ENCODE assay signal across 29 cellular contexts in genomic region chr18:37419866-37420265, GRCh38.
"Had no signal": no experiment of that assay in that cellular context is flagged by ENCODE, and none has a peak within 500 bp of the region (broad histone marks: within the 10 kb centered on the region; RNA-seq: fewer than 3 reads in every experiment).

No MANE protein-coding gene starts in this region.

- H3K4me3 ChIP-seq: colonic mucosa, esophagus muscularis mucosa, gastroesophageal sphincter, heart left ventricle, hepatocyte, left lung, mucosa of descending colon, right lobe of liver, smooth muscle cell, stomach, thyroid gland, vagina had no signal

- DNase-seq: colonic mucosa; effector CD8-positive, alpha-beta T cell; endodermal cell; heart left ventricle; kidney; left cardiac atrium; left lung; mesenchymal stem cell; mucosa of descending colon; natural killer cell; right lobe of liver; stimulated activated CD4-positive, alpha-beta T cell treated with anti-CD3 and anti-CD28 coated beads, Interleukin-12 subunit alpha, Interleukin-12 subunit beta, amount 100 ng/mL, for 4 hours; stimulated activated CD4-positive, alpha-beta T cell treated with anti-CD3 and anti-CD28 coated beads, Interleukin-1b, Interleukin-23, amount 100 ng/mL, for 48 hours; stimulated activated CD4-positive, alpha-beta T cell treated with anti-CD3 and anti-CD28 coated beads, Interleukin-4, amount 100 ng/mL, for 1 hour; stimulated activated CD8-positive, alpha-beta memory T cell treated with anti-CD3 and anti-CD28 coated beads, Interleukin-4, amount 100 ng/mL, for 48 hours; stimulated activated naive CD4-positive, alpha-beta T cell; stomach; thyroid gland had no signal

- H3K36me3 ChIP-seq: colonic mucosa, esophagus muscularis mucosa, gastroesophageal sphincter, heart left ventricle, left lung, neutrophil, right lobe of liver, stomach, thyroid gland, vagina had no signal

- H3K36me3 Mint-ChIP-seq: mesothelial cell of epicardium, natural killer cell had no signal

- H2AFZ ChIP-seq: hepatocyte, parathyroid adenoma had no signal

- H3K27me3 ChIP-seq: colonic mucosa, foreskin keratinocyte, heart left ventricle, left lung, neutrophil, right lobe of liver, thyroid gland, vagina had no signal

- H3K9me3 ChIP-seq: colonic mucosa, esophagus muscularis mucosa, gastroesophageal sphincter, heart left ventricle, left lung, mucosa of descending colon, neutrophil, right lobe of liver, stomach, thyroid gland, vagina had no signal

- FAIRE-seq: kidney had no signal

- H3K79me2 ChIP-seq: hepatocyte, parathyroid adenoma had no signal

- H3K4me1 ChIP-seq: colonic mucosa, esophagus muscularis mucosa, foreskin keratinocyte, gastroesophageal sphincter, heart left ventricle, left lung, parathyroid adenoma, right lobe of liver, stomach, thyroid gland, vagina had no signal

- H3K9me3 Mint-ChIP-seq: dendritic cell treated with granulocyte-macrophage colony-stimulating factor and Interleukin-4, amounts not matched to agents 40 ng/mL and 50 ng/mL, for 4 days; endodermal cell; mesothelial cell of epicardium; natural killer cell had no signal

- H3K27me3 Mint-ChIP-seq: dendritic cell treated with granulocyte-macrophage colony-stimulating factor and Interleukin-4, amounts not matched to agents 40 ng/mL and 50 ng/mL, for 4 days had no signal

- H3K9ac ChIP-seq: parathyroid adenoma had no signal

- H3K27ac Mint-ChIP-seq: dendritic cell treated with granulocyte-macrophage colony-stimulating factor and Interleukin-4, amounts not matched to agents 40 ng/mL and 50 ng/mL, for 4 days; endodermal cell; mesothelial cell of epicardium; natural killer cell; progenitor cell of endocrine pancreas had no signal

- H3K4me2 ChIP-seq: hepatocyte, smooth muscle cell had no signal

- ATAC-seq: gastroesophageal sphincter, heart left ventricle, left cardiac atrium, left lung, mucosa of descending colon, natural killer cell, right lobe of liver had no signal

- H3K27ac ChIP-seq: colonic mucosa, esophagus muscularis mucosa, foreskin keratinocyte, gastroesophageal sphincter, heart left ventricle, hepatocyte, left lung, neutrophil, parathyroid adenoma, right lobe of liver, stomach, thyroid gland, vagina had no signal

- H3K4me3 Mint-ChIP-seq: dendritic cell treated with granulocyte-macrophage colony-stimulating factor and Interleukin-4, amounts not matched to agents 40 ng/mL and 50 ng/mL, for 4 days; endodermal cell; mesothelial cell of epicardium; natural killer cell had no signal
